23 cellular contexts compared by ENCODE assay signal in the genomic region with DNA sequence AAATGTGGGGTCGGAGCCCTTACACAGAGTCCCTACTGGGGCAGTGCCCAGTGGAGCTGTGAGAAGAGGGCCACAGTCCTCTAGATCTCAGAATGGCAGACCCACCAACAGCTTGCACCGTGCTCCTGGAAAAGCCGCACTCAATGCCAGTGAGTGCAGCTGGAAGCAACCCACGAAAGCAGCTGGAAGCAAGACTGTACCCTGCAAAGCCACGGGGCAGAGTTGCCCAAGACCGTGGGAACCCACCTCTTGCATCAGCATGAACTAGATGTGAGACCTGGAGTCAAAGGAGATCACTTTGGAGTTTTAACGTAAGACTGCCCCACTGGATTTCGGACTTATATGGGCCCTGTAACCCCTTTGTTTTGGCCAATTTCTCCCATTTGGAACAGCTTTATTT. TPM values are rescaled to one million over a fixed set of nuclear protein-coding genes. Genes with fewer than 3 reads are reported as not detected.
DNase-seq lines count a peak whose midpoint lies in the region; ATAC-seq and TF ChIP-seq lines count a peak whose summit lies in the region.
"Had no signal": no experiment of that assay in that cellular context is flagged by ENCODE, and none has a peak within 500 bp of the region (broad histone marks: within the 10 kb centered on the region; RNA-seq: fewer than 3 reads in every experiment).

No MANE protein-coding gene starts in this region.

- no peak for TF ChIP-seq POLR2A in spleen (IDR thresholded peaks at IDR 0.05)

- DNase-seq in GM23338 (ENCODE audit: low spot score): no peak
- DNase-seq in MV-4-11 (lab: John Stamatoyannopoulos, UW): peak; percentile 86
- DNase-seq in fibroblast of villous mesenchyme (ENCODE audit: low read depth): peak; percentile 44
- DNase-seq in spleen: peak; percentile 82
- no peak for DNase-seq in NCI-H2107 treated with DMSO at 0.1 percent for 48 hours (lab: John Stamatoyannopoulos, UW; ENCODE audit: unreplicated experiment)
- DNase-seq in SK-N-DZ (ENCODE audit: low spot score): no peak
- DNase-seq: activated CD4-positive, alpha-beta memory T cell treated with anti-CD3 and anti-CD28 coated beads for 36 hours; activated gamma-delta T cell; caudate nucleus; dorsolateral prefrontal cortex; EL; foreskin keratinocyte; PC-9; stimulated activated CD4-positive, alpha-beta T cell treated with anti-CD3 and anti-CD28 coated beads, Interleukin-4, amount 100 ng/mL, for 1 hour; T-helper 2 cell; transverse colon had no signal

- peaks cover 18% of the 10 kb centered on the region for H4K20me1 ChIP-seq in GM23338 (replicated peaks; ENCODE audit: insufficient read depth)

- H3K4me3 Mint-ChIP-seq in GM23338: no peak overlapping the region
- H3K4me3 Mint-ChIP-seq: activated CD4-positive, alpha-beta memory T cell treated with anti-CD3 and anti-CD28 coated beads for 36 hours; natural killer cell treated with Interleukin-12 subunit alpha and Interleukin-12 subunit beta and Interleukin-15 and Interleukin-18, amount 100 ng/mL, for 72 hours; stimulated activated naive CD8-positive, alpha-beta T cell treated with anti-CD3 and anti-CD28 coated beads, Interleukin-15, Interleukin-2, amounts not matched to agents 100 ng/mL and 50 ng/mL, for 24 hours had no signal

- H3K36me3 ChIP-seq in GM23338 (ENCODE audit: insufficient read depth) (peaks cover 13% of the 10 kb centered on the region; the same call in 1 of the 2 replicates), spleen (peaks cover 0 to 91% (median 25%) of the 10 kb centered on the region in 6 donors)

- WGBS in spleen, 5 donors: 67 to 86% (median 81%) methylated on average over 8 of the region's 8 CpGs

- H3K79me2 ChIP-seq in GM23338 (replicated peaks; ENCODE audit: insufficient read depth): peaks cover 94% of the 10 kb centered on the region

- no peak overlapping the region for H3K4me2 ChIP-seq in GM23338
- H3K4me2 ChIP-seq: PC-9, smooth muscle cell had no signal

- TF ChIP-seq CTCF in GM23338 (conservative IDR thresholded peaks at IDR 0.05; ENCODE audit: low read depth in 2 of 2) (no peak), fibroblast of villous mesenchyme (IDR thresholded peaks at IDR 0.05; ENCODE audit: insufficient read depth, low read depth, low read length) (no peak), spleen (IDR thresholded peaks at IDR 0.05 in 8 of 11, conservative IDR thresholded peaks at IDR 0.05 in 3 of 11) (no peak)

- intact Hi-C loops in spleen (cut with DNase I; ENCODE audit: low total_unique reads): no loop called here

- no peaks in the 10 kb centered on the region for H3K27me3 ChIP-seq in GM23338 (ENCODE audit: insufficient read depth)
- H3K27me3 ChIP-seq in spleen (replicated peaks in 1 of 7): no peaks in the 10 kb centered on the region
- H3K27me3 ChIP-seq: dorsolateral prefrontal cortex, foreskin keratinocyte, SJSA1, transverse colon had no signal

- no peak overlapping the region for H3K27ac Mint-ChIP-seq in GM23338
- H3K27ac Mint-ChIP-seq: activated CD4-positive, alpha-beta memory T cell treated with anti-CD3 and anti-CD28 coated beads for 36 hours; progenitor cell of endocrine pancreas; stimulated activated naive CD8-positive, alpha-beta T cell treated with anti-CD3 and anti-CD28 coated beads, Interleukin-15, Interleukin-2, amounts not matched to agents 100 ng/mL and 50 ng/mL, for 24 hours had no signal

- H3K4me3 ChIP-seq in GM23338 (no peak overlapping the region), fibroblast of villous mesenchyme (ENCODE audit: low read depth, low read length) (no peak overlapping the region), spleen (no peak overlapping the region)
- H3K4me3 ChIP-seq: dorsolateral prefrontal cortex, PC-9, SJSA1, smooth muscle cell, transverse colon had no signal

- H3K36me3 Mint-ChIP-seq in GM23338 (ENCODE audit: low read depth): peaks cover 76% of the 10 kb centered on the region

- no peaks in the 10 kb centered on the region for H3K9me3 ChIP-seq in spleen
- H3K9me3 ChIP-seq: SJSA1, transverse colon had no signal

- peak overlapping the region; percentile 22; the same call in 1 of the 2 replicates for H3K27ac ChIP-seq in GM23338 (ENCODE audit: low read depth)
- H3K27ac ChIP-seq in spleen: peak overlapping the region in 7 of 8 donors; percentile 7 to 69 (median 65)
- H3K27ac ChIP-seq: foreskin keratinocyte, PC-9, SJSA1, transverse colon, VCaP had no signal

- peaks cover 6% of the 10 kb centered on the region for H3K4me1 ChIP-seq in GM23338 (ENCODE audit: insufficient read depth)
- peaks cover 3 to 76% (median 26%) of the 10 kb centered on the region in 6 donors for H3K4me1 ChIP-seq in spleen
- H3K4me1 ChIP-seq: foreskin keratinocyte had no signal

- no peaks in the 10 kb centered on the region for H3F3A ChIP-seq in GM23338 (replicated peaks; ENCODE audit: low read depth)

- H3K27me3 Mint-ChIP-seq in GM23338 (ENCODE audit: insufficient read depth, low read depth, poor library complexity): peaks cover 3% of the 10 kb centered on the region
- H3K27me3 Mint-ChIP-seq: activated CD4-positive, alpha-beta memory T cell treated with anti-CD3 and anti-CD28 coated beads for 36 hours; natural killer cell treated with Interleukin-12 subunit alpha and Interleukin-12 subunit beta and Interleukin-15 and Interleukin-18, amount 100 ng/mL, for 72 hours; progenitor cell of endocrine pancreas; stimulated activated naive CD8-positive, alpha-beta T cell treated with anti-CD3 and anti-CD28 coated beads, Interleukin-15, Interleukin-2, amounts not matched to agents 100 ng/mL and 50 ng/mL, for 24 hours had no signal

- no peaks in the 10 kb centered on the region for H3K9me3 Mint-ChIP-seq in GM23338
- H3K9me3 Mint-ChIP-seq: activated CD4-positive, alpha-beta memory T cell treated with anti-CD3 and anti-CD28 coated beads for 36 hours; natural killer cell treated with Interleukin-12 subunit alpha and Interleukin-12 subunit beta and Interleukin-15 and Interleukin-18, amount 100 ng/mL, for 72 hours; stimulated activated naive CD8-positive, alpha-beta T cell treated with anti-CD3 and anti-CD28 coated beads, Interleukin-15, Interleukin-2, amounts not matched to agents 100 ng/mL and 50 ng/mL, for 24 hours had no signal

- H2AFZ ChIP-seq in GM23338: no peak overlapping the region
- H2AFZ ChIP-seq: PC-9 had no signal

- H3K9me2 ChIP-seq in GM23338 (ENCODE audit: insufficient read depth): no peaks in the 10 kb centered on the region

- ATAC-seq in GM23338 (no peak), GM19395 (IDR thresholded peaks at IDR 0.05; ENCODE audit: unreplicated experiment) (no peak)
- ATAC-seq: foreskin keratinocyte; natural killer cell treated with Interleukin-12 subunit alpha and Interleukin-12 subunit beta and Interleukin-15 and Interleukin-18, amount 100 ng/mL, for 72 hours had no signal

- peaks cover 34% of the 10 kb centered on the region; the same call in 2 of the 3 replicates for H3K4me1 Mint-ChIP-seq in GM23338

TF ChIP-seq in GM23338, 12 proteins besides CTCF, POLR2A, EP300 and RAD21:
- no peak for TF ChIP-seq ZNF114 (CRISPR knock-in tag; IDR thresholded peaks at IDR 0.05)
- TF ChIP-seq NANOG (IDR thresholded peaks at IDR 0.05; ENCODE audit: borderline replicate concordance): no peak
- TF ChIP-seq EZH2 (IDR thresholded peaks at IDR 0.05; ENCODE audit: low read depth, unreplicated experiment): no peak
- TF ChIP-seq, protein P1, sequence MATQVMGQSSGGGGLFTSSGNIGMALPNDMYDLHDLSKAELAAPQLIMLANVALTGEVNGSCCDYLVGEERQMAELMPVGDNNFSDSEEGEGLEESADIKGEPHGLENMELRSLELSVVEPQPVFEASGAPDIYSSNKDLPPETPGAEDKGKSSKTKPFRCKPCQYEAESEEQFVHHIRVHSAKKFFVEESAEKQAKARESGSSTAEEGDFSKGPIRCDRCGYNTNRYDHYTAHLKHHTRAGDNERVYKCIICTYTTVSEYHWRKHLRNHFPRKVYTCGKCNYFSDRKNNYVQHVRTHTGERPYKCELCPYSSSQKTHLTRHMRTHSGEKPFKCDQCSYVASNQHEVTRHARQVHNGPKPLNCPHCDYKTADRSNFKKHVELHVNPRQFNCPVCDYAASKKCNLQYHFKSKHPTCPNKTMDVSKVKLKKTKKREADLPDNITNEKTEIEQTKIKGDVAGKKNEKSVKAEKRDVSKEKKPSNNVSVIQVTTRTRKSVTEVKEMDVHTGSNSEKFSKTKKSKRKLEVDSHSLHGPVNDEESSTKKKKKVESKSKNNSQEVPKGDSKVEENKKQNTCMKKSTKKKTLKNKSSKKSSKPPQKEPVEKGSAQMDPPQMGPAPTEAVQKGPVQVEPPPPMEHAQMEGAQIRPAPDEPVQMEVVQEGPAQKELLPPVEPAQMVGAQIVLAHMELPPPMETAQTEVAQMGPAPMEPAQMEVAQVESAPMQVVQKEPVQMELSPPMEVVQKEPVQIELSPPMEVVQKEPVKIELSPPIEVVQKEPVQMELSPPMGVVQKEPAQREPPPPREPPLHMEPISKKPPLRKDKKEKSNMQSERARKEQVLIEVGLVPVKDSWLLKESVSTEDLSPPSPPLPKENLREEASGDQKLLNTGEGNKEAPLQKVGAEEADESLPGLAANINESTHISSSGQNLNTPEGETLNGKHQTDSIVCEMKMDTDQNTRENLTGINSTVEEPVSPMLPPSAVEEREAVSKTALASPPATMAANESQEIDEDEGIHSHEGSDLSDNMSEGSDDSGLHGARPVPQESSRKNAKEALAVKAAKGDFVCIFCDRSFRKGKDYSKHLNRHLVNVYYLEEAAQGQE (IDR thresholded peaks at IDR 0.05; ENCODE audit: unreplicated experiment): no peak
- TF ChIP-seq JUNB (IDR thresholded peaks at IDR 0.05; ENCODE audit: unreplicated experiment): no peak
- no peak for TF ChIP-seq ZNF331 (CRISPR knock-in tag; IDR thresholded peaks at IDR 0.05; ENCODE audit: low read depth)
- TF ChIP-seq EZH2phosphoT487 (IDR thresholded peaks at IDR 0.05; ENCODE audit: unreplicated experiment): no peak
- no peak for TF ChIP-seq POLR2AphosphoS5 (IDR thresholded peaks at IDR 0.05; ENCODE audit: low read depth)

RNA-seq across cellular contexts. Expression of gene GTF2A1, which starts 12.3 kb away (rescaled TPM):
- 38.3 and 50.6 TPM in 2 replicates for total RNA-seq in GM23338 (2014; rRNA removed; shearing (Covaris generic))
- 12.0 and 12.1 TPM in 2 replicates for polyA plus RNA-seq in GM23338 (2016; fragmentation: Nextera tagmentation; extraction: Ambion mirVana)
- 20.9 and 28.9 TPM in 2 replicates for total RNA-seq in fibroblast of villous mesenchyme
- 10 to 100 TPM; 25.4 to 40.7 (median 30.6) TPM for total RNA-seq in spleen
- polyA plus RNA-seq in spleen: 1 to 10 TPM; 5.1 to 8.0 (median 7.1) TPM
- 15.6 and 15.8 TPM in 2 replicates for polyA plus RNA-seq in SK-N-DZ (2014; cell fraction: cytosol; rRNA removed)
- polyA plus RNA-seq in SK-N-DZ (2014; cell fraction: nucleus; rRNA removed): 7.7 and 9.9 TPM in 2 replicates

Comparison
In these comparisons a context has a peak if more than half of its experiments do, and no peak if none do; other contexts are left out.
1. DNase-seq: peak in MV-4-11 (single experiment), fibroblast of villous mesenchyme (single experiment) and spleen (single experiment); none in GM23338 (single experiment), NCI-H2107 treated with DMSO at 0.1 percent for 48 hours (single experiment) and SK-N-DZ (single experiment).